ENCODE assay signal across 26 cellular contexts in genomic region chr18:55442561-55442960, GRCh38.
"Had no signal": no experiment of that assay in that cellular context is flagged by ENCODE, and none has a peak within 500 bp of the region (broad histone marks: within the 10 kb centered on the region; RNA-seq: fewer than 3 reads in every experiment).

No MANE protein-coding gene starts in this region.

- H3K27me3 ChIP-seq: breast epithelium, MG63 had no signal

- DNase-seq: activated CD4-positive, alpha-beta T cell treated with anti-CD3 and anti-CD28 coated beads for 48 hours; activated CD4-positive, alpha-beta T cell treated with anti-CD3 and anti-CD28 coated beads, Interleukin-2, amount 50 U/mL, for 4 hours; activated CD4-positive, CD25-positive, alpha-beta regulatory T cell treated with anti-CD3 and anti-CD28 coated beads, Interleukin-2, amount 50 U/mL, for 72 hours; activated CD8-positive, alpha-beta memory T cell treated with anti-CD3 and anti-CD28 coated beads, Interleukin-2, amount 50 U/mL, for 48 hours; activated CD8-positive, alpha-beta T cell treated with anti-CD3 and anti-CD28 coated beads, Interleukin-2, amount 10 ng/mL, durations not matched to agents 7 days and 5 days; activated effector memory CD4-positive, alpha-beta T cell treated with Interleukin-2 at 50 U/mL for 16 hours; activated naive CD4-positive, alpha-beta T cell; activated T-cell treated with anti-CD3 and anti-CD28 coated beads, Interleukin-2, amount 50 U/mL, for 1 hour; aorta; MG63; NCI-H146; NCI-H187 treated with DMSO at 0.1 percent for 48 hours; NCI-H2081 treated with DMSO at 0.1 percent for 48 hours; NCI-H2171; NCI-H2227 treated with DMSO at 0.1 percent for 48 hours; NCI-H446 treated with DMSO at 0.1 percent for 48 hours; NCI-H524 treated with DMSO at 0.1 percent for 48 hours; NCI-H82; PC-3; SHP77; T-helper 17 cell; T-helper 9 cell had no signal

- ATAC-seq: activated CD8-positive, alpha-beta T cell treated with anti-CD3 and anti-CD28 coated beads, Interleukin-2, amount 10 ng/mL, durations not matched to agents 7 days and 5 days; PC-3; T-helper 17 cell; WTC11 had no signal

- H3K4me3 ChIP-seq: breast epithelium, MG63 had no signal

- H3K4me2 ChIP-seq: KMS-11 had no signal

- H3K9me3 ChIP-seq: MG63 had no signal

- FAIRE-seq: RCC 7860 had no signal

- H3K36me3 ChIP-seq: breast epithelium, MG63 had no signal

- H3K9ac ChIP-seq: KMS-11 had no signal

- H3K27ac ChIP-seq: breast epithelium, KMS-11 had no signal

- H3K4me1 ChIP-seq: breast epithelium had no signal
